8 cellular contexts compared by ENCODE assay signal in the genomic region with DNA sequence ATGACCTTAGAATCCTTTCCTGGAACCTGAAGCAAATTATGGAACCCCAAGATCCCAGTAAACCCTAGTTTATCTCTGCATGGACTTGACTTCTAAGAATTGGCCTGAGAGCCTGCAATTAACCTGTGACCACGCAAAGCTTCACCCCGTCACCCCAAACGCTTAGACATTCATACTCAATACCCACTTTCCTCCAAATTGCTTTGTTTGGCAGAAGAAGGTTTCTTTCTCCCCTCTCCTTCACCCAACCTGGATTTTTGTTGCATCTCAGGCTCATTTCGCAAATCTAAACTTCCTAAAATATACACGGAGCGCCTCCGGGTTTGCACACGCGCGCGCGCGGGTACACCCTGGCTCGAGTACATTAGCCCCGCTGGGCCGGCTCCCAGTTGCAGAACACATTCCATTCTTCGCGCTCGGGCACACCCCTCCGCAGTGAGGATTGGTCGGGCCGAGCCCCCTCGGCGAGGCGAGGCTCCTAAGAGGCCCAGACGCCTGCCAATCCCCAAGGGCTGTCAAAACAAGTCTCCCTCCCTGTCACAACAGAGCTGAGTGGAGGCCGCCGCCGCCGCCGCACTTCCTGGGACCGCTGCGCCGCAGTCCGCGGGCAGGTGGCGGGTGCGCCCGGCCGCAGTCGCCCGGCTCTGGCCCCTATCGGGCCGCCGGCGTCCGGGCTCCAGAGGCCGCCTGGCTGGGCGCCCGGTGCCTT. TPM values are rescaled to one million over a fixed set of nuclear protein-coding genes. Genes with fewer than 3 reads are reported as not detected.
DNase-seq lines count a peak whose midpoint lies in the region; ATAC-seq and TF ChIP-seq lines count a peak whose summit lies in the region.

A gene (plus strand): TSS at position 545 of the 709 bp plus-strand sequence.

- H3K27ac Mint-ChIP-seq in IgD-negative memory B cell, result no peak within 1 kb of the TSS

- in situ Hi-C loops in Panc1 (cut with HindIII; ENCODE audit: low pct_unique_long_range_greater_than_20kb, low sequenced_read_pairs), result no loop called here

- CTCF ChIA-PET in Panc1 (lab: Charles Lee), result no interaction called here

- peak; percentile 100 for ATAC-seq in GM21619 (IDR thresholded peaks at IDR 0.05; ENCODE audit: unreplicated experiment)
- ATAC-seq in Panc1, result peak; percentile 98

- 3% methylated on average over 22 of the region's 50 CpGs for WGBS in esophagus muscularis mucosa

- peaks cover 47% of the 10 kb centered on the region for H3K27me3 Mint-ChIP-seq in IgD-negative memory B cell

- no peaks in the 10 kb centered on the region; the same call in 1 of the 2 replicates for H3K4me1 ChIP-seq in Panc1 (ENCODE audit: control insufficient read depth, insufficient read depth, low read length)
- H3K4me1 ChIP-seq in esophagus muscularis mucosa, result peaks cover 7 to 47% (median 33%) of the 10 kb centered on the region in 4 donors
- H3K4me1 ChIP-seq in muscle layer of duodenum (ENCODE audit: control insufficient read depth in 1 of 2, insufficient read depth in 2 of 2, low read length in 2 of 2), result peaks cover 0 to 21% of the 10 kb centered on the region in 2 donors

- H3K4me1 Mint-ChIP-seq in IgD-negative memory B cell, result peaks cover 6 to 16% (median 14%) of the 10 kb centered on the region in 3 donors

- H3K36me3 ChIP-seq in Panc1 (ENCODE audit: control insufficient read depth, insufficient read depth, low read length) (no peaks in the 10 kb centered on the region; the same call in 1 of the 2 replicates), esophagus muscularis mucosa (no peaks in the 10 kb centered on the region), muscle layer of duodenum (ENCODE audit: control insufficient read depth in 1 of 2, insufficient read depth in 2 of 2, low read length in 2 of 2) (no peaks in the 10 kb centered on the region)

- TF ChIP-seq EP300 in esophagus muscularis mucosa (IDR thresholded peaks at IDR 0.05), result no peak

- H3K27me3 ChIP-seq in Panc1 (ENCODE audit: control insufficient read depth, insufficient read depth, low read length) (peaks cover 60% of the 10 kb centered on the region), esophagus muscularis mucosa (no peaks in the 10 kb centered on the region), muscle layer of duodenum (ENCODE audit: low read depth, low read length) (no peaks in the 10 kb centered on the region)

- intact Hi-C loops in Panc1 (cut with micrococcal nuclease; ENCODE audit: unreplicated experiment), result loop anchor here (5.0 kb wide), 1 partner anchor 248 kb away; no protein-coding TSS in a partner anchor
- intact Hi-C loops in esophagus muscularis mucosa (cut with DNase I), result loop anchor here (10.0 kb wide), 2 partner anchors 151 to 181 kb away; no protein-coding TSS in a partner anchor

- H3K4me3 ChIP-seq in Panc1 (ENCODE audit: low read depth in 2 of 2, low read length in 2 of 2) (peak within 1 kb of the TSS; percentile 33 to 48), esophagus muscularis mucosa (peak within 1 kb of the TSS; percentile 86 to 96 (median 92)), muscle layer of duodenum (ENCODE audit: low read depth in 1 of 2, low read length in 2 of 2) (peak within 1 kb of the TSS; percentile 61 to 94)

- DNase-seq in DMS 273 (lab: John Stamatoyannopoulos, UW; ENCODE audit: unreplicated experiment), result peak; percentile 94
- no peak for DNase-seq in Panc1 (ENCODE audit: low read depth, low spot score)
- DNase-seq in activated T-helper 1 cell treated with Interleukin-2 at 50 U/mL for 16 hours (ENCODE audit: low read depth), result peak; percentile 84
- DNase-seq in esophagus muscularis mucosa (ENCODE audit: extremely low spot score), result peak; percentile 97
- DNase-seq in stimulated activated CD8-positive, alpha-beta memory T cell treated with anti-CD3 and anti-CD28 coated beads, Interleukin-7, amount 100 ng/mL, for 1 hour (ENCODE audit: low read depth in 2 of 2), result peak; percentile 69 to 70

- peak within 1 kb of the TSS; percentile 86 to 95 (median 90) for H3K4me3 Mint-ChIP-seq in IgD-negative memory B cell

- no peaks in the 10 kb centered on the region for H3K9me3 Mint-ChIP-seq in IgD-negative memory B cell

- H3K27ac ChIP-seq in Panc1 (ENCODE audit: low read length), result no peak within 1 kb of the TSS
- H3K27ac ChIP-seq in esophagus muscularis mucosa (replicated peaks in 1 of 4), result peak within 1 kb of the TSS; percentile 88 to 92 (median 91)
- no peak within 1 kb of the TSS for H3K27ac ChIP-seq in muscle layer of duodenum (ENCODE audit: low read length)

- TF ChIP-seq POLR2A in esophagus muscularis mucosa (IDR thresholded peaks at IDR 0.05; ENCODE audit: low read depth), result peak; percentile 5

- POLR2A ChIA-PET in Panc1 (lab: Charles Lee), result no interaction called here

- no peaks in the 10 kb centered on the region for H3K9me3 ChIP-seq in Panc1 (ENCODE audit: control insufficient read depth, insufficient read depth, low read depth, low read length)
- H3K9me3 ChIP-seq in esophagus muscularis mucosa, result no peaks in the 10 kb centered on the region
- no peaks in the 10 kb centered on the region for H3K9me3 ChIP-seq in muscle layer of duodenum (ENCODE audit: control insufficient read depth in 1 of 2, low read length in 2 of 2)

- TF ChIP-seq CTCF in Panc1 (IDR thresholded peaks at IDR 0.05), result no peak
- TF ChIP-seq CTCF in esophagus muscularis mucosa (IDR thresholded peaks at IDR 0.05), result peak; percentile 3 to 21 (median 20)

- no TSS peak for BruUV-seq in Panc1 (replicated peaks; lab: Mats Ljungman, UMichigan)

- no peaks in the 10 kb centered on the region for H3K36me3 Mint-ChIP-seq in IgD-negative memory B cell

RNA-seq across cellular contexts. Expression of the gene that starts here (rescaled TPM):
- 0.23 TPM for polyA plus RNA-seq in IgD-negative memory B cell
- total RNA-seq in Panc1 (2021; ENCODE audit: unreplicated experiment), result not detected
- not detected for polyA plus RNA-seq in Panc1 (2012; ENCODE audit: insufficient read length)
- 10 to 100 TPM; 67.3 to 86.2 (median 79.2) TPM for total RNA-seq in esophagus muscularis mucosa

Comparison
In these comparisons a context has a peak if more than half of its experiments do, and no peak if none do; other contexts are left out.
1. RNA of the gene that starts here (total RNA-seq): 67.3 to 86.2 TPM in esophagus muscularis mucosa; not detected in Panc1 (single experiment); every median in the first group is over 10 times any median in the second.
2. Peak in ATAC-seq and H3K4me3 ChIP-seq in Panc1; RNA of the gene not detected or under 1 TPM.
3. H3K27ac ChIP-seq: peak in esophagus muscularis mucosa (4 of 4); none in Panc1 (single experiment) and muscle layer of duodenum (single experiment).
4. H3K4me3 ChIP-seq: peak in every context shown above with its lines; median percentile 92 in esophagus muscularis mucosa; 78 in muscle layer of duodenum; 40 in Panc1.